ENCODE assay signal across 25 cellular contexts in genomic region chr2:218311543-218311884, GRCh38. TPM values are rescaled to one million over a fixed set of nuclear protein-coding genes. Genes with fewer than 3 reads are reported as not detected.
DNase-seq lines count a peak whose midpoint lies in the region; ATAC-seq and TF ChIP-seq lines count a peak whose summit lies in the region.
"Had no signal": no experiment of that assay in that cellular context is flagged by ENCODE, and none has a peak within 500 bp of the region (broad histone marks: within the 10 kb centered on the region; RNA-seq: fewer than 3 reads in every experiment).

No MANE protein-coding gene starts in this region.

- H3F3A ChIP-seq in smooth muscle cell (ENCODE audit: low read depth), result no peaks in the 10 kb centered on the region

- H3K79me2 ChIP-seq in smooth muscle cell (ENCODE audit: low read depth), result no peaks in the 10 kb centered on the region

- no peak overlapping the region for H3K27ac Mint-ChIP-seq in stimulated activated naive CD8-positive, alpha-beta T cell treated with anti-CD3 and anti-CD28 coated beads, Interleukin-15, amount 100 ng/mL, for 72 hours
- H3K27ac Mint-ChIP-seq: activated naive CD8-positive, alpha-beta T cell treated with anti-CD3 and anti-CD28 coated beads, Interleukin-2, amount 10 ng/mL, durations not matched to agents 7 days and 5 days; activated T-helper 2 cell treated with anti-CD3 and anti-CD28 coated beads, Interferon-gamma antibody, Interleukin-2, Interleukin-4, amounts not matched to agents 10 μg/mL and 5 μg/mL and 100 μg/mL, durations not matched to agents 14 hours and 24 hours and 36 hours had no signal

- H3K9ac ChIP-seq in duodenal mucosa (ENCODE audit: low read depth in 1 of 2, low read length in 2 of 2) (peak overlapping the region in 1 of 2 donors; percentile 18), mucosa of rectum (ENCODE audit: low read depth in 1 of 2, low read length in 2 of 2) (no peak overlapping the region), smooth muscle cell (ENCODE audit: low read depth) (no peak overlapping the region)

- peaks cover 26% of the 10 kb centered on the region for H3K4me1 Mint-ChIP-seq in stimulated activated naive CD8-positive, alpha-beta T cell treated with anti-CD3 and anti-CD28 coated beads, Interleukin-15, amount 100 ng/mL, for 72 hours

- H3K4me2 ChIP-seq in smooth muscle cell, result no peak overlapping the region

- H3K9me3 Mint-ChIP-seq in stimulated activated naive CD8-positive, alpha-beta T cell treated with anti-CD3 and anti-CD28 coated beads, Interleukin-15, amount 100 ng/mL, for 72 hours, result no peaks in the 10 kb centered on the region
- H3K9me3 Mint-ChIP-seq: activated CD4-positive, alpha-beta T cell treated with anti-CD3 and anti-CD28 coated beads, Interleukin-2, amount 10 ng/mL, durations not matched to agents 7 days and 5 days; activated naive CD8-positive, alpha-beta T cell treated with anti-CD3 and anti-CD28 coated beads, Interleukin-2, amount 10 ng/mL, durations not matched to agents 7 days and 5 days; activated T-helper 2 cell treated with anti-CD3 and anti-CD28 coated beads, Interferon-gamma antibody, Interleukin-2, Interleukin-4, amounts not matched to agents 10 μg/mL and 5 μg/mL and 100 μg/mL, durations not matched to agents 14 hours and 24 hours and 36 hours had no signal

- H3K4me3 ChIP-seq in duodenal mucosa (ENCODE audit: low read depth in 1 of 2, low read length in 2 of 2) (no peak overlapping the region), mucosa of rectum (ENCODE audit: low read length in 2 of 2) (peak overlapping the region in 1 of 2 donors; percentile 26), smooth muscle cell (no peak overlapping the region)
- H3K4me3 ChIP-seq: coronary artery, vagina had no signal

- H3K27me3 ChIP-seq in duodenal mucosa (ENCODE audit: control insufficient read depth in 1 of 2, insufficient read depth in 2 of 2, low read length in 2 of 2) (no peaks in the 10 kb centered on the region), mucosa of rectum (ENCODE audit: control insufficient read depth in 2 of 2, insufficient read depth in 2 of 2, low read length in 2 of 2) (no peaks in the 10 kb centered on the region), smooth muscle cell (ENCODE audit: low read depth) (no peaks in the 10 kb centered on the region)
- H3K27me3 ChIP-seq: neutrophil, vagina had no signal

- no peak for TF ChIP-seq CTCF in smooth muscle cell (IDR thresholded peaks at IDR 0.05; ENCODE audit: borderline replicate concordance, insufficient read depth, poor library complexity, severe bottlenecking)

- H3K27ac ChIP-seq in duodenal mucosa (ENCODE audit: low read depth, low read length) (peak overlapping the region; percentile 1), mucosa of rectum (ENCODE audit: low read depth in 2 of 2, low read length in 2 of 2) (peak overlapping the region; percentile 87 to 89), smooth muscle cell (ENCODE audit: low read depth) (no peak overlapping the region)
- H3K27ac ChIP-seq: coronary artery, vagina had no signal

- no peak overlapping the region for H3K4me3 Mint-ChIP-seq in stimulated activated naive CD8-positive, alpha-beta T cell treated with anti-CD3 and anti-CD28 coated beads, Interleukin-15, amount 100 ng/mL, for 72 hours
- H3K4me3 Mint-ChIP-seq: activated CD4-positive, alpha-beta T cell treated with anti-CD3 and anti-CD28 coated beads, Interleukin-2, amount 10 ng/mL, durations not matched to agents 7 days and 5 days; activated naive CD8-positive, alpha-beta T cell treated with anti-CD3 and anti-CD28 coated beads, Interleukin-2, amount 10 ng/mL, durations not matched to agents 7 days and 5 days had no signal

- DNase-seq in ELF-1 (ENCODE audit: low read depth, low spot score), result peak; percentile 61
- DNase-seq in smooth muscle cell (lab: John Stamatoyannopoulos, UW; ENCODE audit: unreplicated experiment), result no peak
- no peak for DNase-seq in activated CD4-positive, alpha-beta T cell treated with anti-CD3 and anti-CD28 coated beads, Interleukin-2, amount 50 U/mL, for 1 hour
- DNase-seq in activated gamma-delta T cell treated with Interleukin-2 at 50 U/mL for 16 hours, result no peak
- no peak for DNase-seq in stimulated activated naive CD8-positive, alpha-beta T cell treated with anti-CD3 and anti-CD28 coated beads, Interleukin-15, amount 100 ng/mL, for 72 hours
- DNase-seq in activated CD4-positive, CD25-positive, alpha-beta regulatory T cell treated with anti-CD3 and anti-CD28 coated beads, Interleukin-2, amount 50 U/mL, for 72 hours, result no peak
- DNase-seq: activated CD4-positive, alpha-beta T cell treated with anti-CD3 and anti-CD28 coated beads, Interleukin-2, amount 10 ng/mL, durations not matched to agents 7 days and 5 days; activated CD8-positive, alpha-beta memory T cell treated with anti-CD3 and anti-CD28 coated beads, Interleukin-2, amount 50 U/mL, for 4 hours; activated naive CD8-positive, alpha-beta T cell treated with anti-CD3 and anti-CD28 coated beads, Interleukin-2, amount 10 ng/mL, durations not matched to agents 7 days and 5 days; DMS153; HCEC 1CT; MM.1S; NCI-H1436; stimulated activated CD8-positive, alpha-beta memory T cell treated with anti-CD3 and anti-CD28 coated beads, Interleukin-4, amount 100 ng/mL, for 48 hours; T-helper 2 cell had no signal

- ATAC-seq in stimulated activated naive CD8-positive, alpha-beta T cell treated with anti-CD3 and anti-CD28 coated beads, Interleukin-15, amount 100 ng/mL, for 72 hours, result no peak

- no peaks in the 10 kb centered on the region for H4K20me1 ChIP-seq in smooth muscle cell (ENCODE audit: low read depth)

- H3K27me3 Mint-ChIP-seq in stimulated activated naive CD8-positive, alpha-beta T cell treated with anti-CD3 and anti-CD28 coated beads, Interleukin-15, amount 100 ng/mL, for 72 hours, result no peaks in the 10 kb centered on the region

- 33% methylated on average over 5 of the region's 5 CpGs for WGBS in smooth muscle cell (ENCODE audit: low lambda C conversion rate)

- H3K4me1 ChIP-seq in duodenal mucosa (ENCODE audit: control insufficient read depth in 1 of 2, insufficient read depth in 2 of 2, low read length in 2 of 2) (peaks cover 11 to 19% of the 10 kb centered on the region in 2 donors), mucosa of rectum (ENCODE audit: control insufficient read depth in 2 of 2, insufficient read depth in 2 of 2, low read length in 2 of 2) (peaks cover 6 to 27% of the 10 kb centered on the region in 2 donors), smooth muscle cell (ENCODE audit: low read depth) (peaks cover 5% of the 10 kb centered on the region)
- H3K4me1 ChIP-seq: vagina had no signal

- H2AFZ ChIP-seq in smooth muscle cell (ENCODE audit: low read depth), result peak overlapping the region; percentile 43

- H3K36me3 ChIP-seq in duodenal mucosa (ENCODE audit: control insufficient read depth in 1 of 2, insufficient read depth in 2 of 2, low read length in 2 of 2) (no peaks in the 10 kb centered on the region), mucosa of rectum (ENCODE audit: control insufficient read depth in 2 of 2, insufficient read depth in 2 of 2, low read length in 2 of 2) (no peaks in the 10 kb centered on the region), smooth muscle cell (ENCODE audit: low read depth) (no peaks in the 10 kb centered on the region)
- H3K36me3 ChIP-seq: neutrophil, vagina had no signal

- H3K9me3 ChIP-seq in duodenal mucosa (ENCODE audit: control insufficient read depth in 1 of 2, low read length in 2 of 2), result no peaks in the 10 kb centered on the region
- no peaks in the 10 kb centered on the region for H3K9me3 ChIP-seq in mucosa of rectum (ENCODE audit: control insufficient read depth in 2 of 2, low read length in 2 of 2)
- H3K9me3 ChIP-seq in smooth muscle cell (replicated peaks; ENCODE audit: low read depth), result no peaks in the 10 kb centered on the region
- H3K9me3 ChIP-seq: neutrophil, vagina had no signal

RNA-seq across cellular contexts. Expression of gene TMBIM1, which starts 19.2 kb away (rescaled TPM):
- 109 TPM in 2 replicates for total RNA-seq in smooth muscle cell
- polyA plus RNA-seq in smooth muscle cell, result 121 and 172 TPM in 2 replicates

RNA-seq across cellular contexts. Expression of gene PNKD, which starts 41.2 kb away (rescaled TPM):
- total RNA-seq in smooth muscle cell, result 26.1 and 42.0 TPM in 2 replicates
- polyA plus RNA-seq in smooth muscle cell, result 109 and 126 TPM in 2 replicates

RNA-seq across cellular contexts. Expression of gene AAMP, which starts 41.6 kb away (rescaled TPM):
- total RNA-seq in smooth muscle cell, result 58.9 and 71.5 TPM in 2 replicates
- 95.8 and 135 TPM in 2 replicates for polyA plus RNA-seq in smooth muscle cell

RNA-seq across cellular contexts. Expression of gene CATIP, which starts 45.1 kb away (rescaled TPM):
- not detected in 2 replicates for total RNA-seq in smooth muscle cell
- 0.18 and 0.25 TPM in 2 replicates for polyA plus RNA-seq in smooth muscle cell
- total RNA-seq: activated CD4-positive, alpha-beta T cell treated with anti-CD3 and anti-CD28 coated beads, Interleukin-2, amount 10 ng/mL, durations not matched to agents 7 days and 5 days; activated naive CD8-positive, alpha-beta T cell treated with anti-CD3 and anti-CD28 coated beads, Interleukin-2, amount 10 ng/mL, durations not matched to agents 7 days and 5 days; activated T-helper 2 cell treated with anti-CD3 and anti-CD28 coated beads, Interferon-gamma antibody, Interleukin-2, Interleukin-4, amounts not matched to agents 10 μg/mL and 5 μg/mL and 100 μg/mL, durations not matched to agents 14 hours and 24 hours and 36 hours; mesenteric fat pad; SK-MEL-5; subcutaneous adipose tissue; vagina had no signal
- polyA plus RNA-seq: fibroblast of lung had no signal

RNA-seq across cellular contexts. Expression of gene GPBAR1, which starts 50.7 kb away (rescaled TPM):
- total RNA-seq in smooth muscle cell, result 0.94 and 1.3 TPM in 2 replicates
- polyA plus RNA-seq in smooth muscle cell, result 1.6 and 2.6 TPM in 2 replicates
- total RNA-seq: SK-MEL-5 had no signal
- polyA plus RNA-seq: fibroblast of lung had no signal
